In genomic region chr1:206497774-206498173, GRCh38 we compare ENCODE assay signal across 14 cellular contexts.
"Had no signal": no experiment of that assay in that cellular context is flagged by ENCODE, and none has a peak within 500 bp of the region (broad histone marks: within the 10 kb centered on the region; RNA-seq: fewer than 3 reads in every experiment).

No MANE protein-coding gene starts in this region.

- H3K9me3 ChIP-seq: mucosa of descending colon, tibial nerve, vagina had no signal

- H3K27ac ChIP-seq: tibial nerve, vagina, WERI-Rb-1 had no signal

- H3K36me3 ChIP-seq: tibial nerve, vagina, WERI-Rb-1 had no signal

- H3K4me3 ChIP-seq: mucosa of descending colon, tibial nerve, vagina had no signal

- DNase-seq: activated CD4-positive, alpha-beta T cell treated with anti-CD3 and anti-CD28 coated beads for 48 hours; activated CD8-positive, alpha-beta T cell treated with anti-CD3 and anti-CD28 coated beads for 36 hours; activated naive CD4-positive, alpha-beta T cell treated with Interleukin-2 at 50 U/mL for 16 hours; hippocampal formation; mammary epithelial cell; naive thymus-derived CD4-positive, alpha-beta T cell; retina; stimulated activated naive B cell treated with anti-CD40 and anti-IgM and Interleukin-4, amounts not matched to agents 10 μg/mL and 1 μg/mL and 100 μg/mL, for 72 hours; T-helper 1 cell; WERI-Rb-1 had no signal

- H3K27me3 Mint-ChIP-seq: activated CD8-positive, alpha-beta T cell treated with anti-CD3 and anti-CD28 coated beads for 36 hours; naive thymus-derived CD4-positive, alpha-beta T cell; stimulated activated naive B cell treated with anti-CD40 and anti-IgM and Interleukin-4, amounts not matched to agents 10 μg/mL and 1 μg/mL and 100 μg/mL, for 72 hours had no signal

- H3K4me3 Mint-ChIP-seq: activated CD8-positive, alpha-beta T cell treated with anti-CD3 and anti-CD28 coated beads for 36 hours; naive thymus-derived CD4-positive, alpha-beta T cell had no signal

- H3K9me3 Mint-ChIP-seq: activated CD8-positive, alpha-beta T cell treated with anti-CD3 and anti-CD28 coated beads for 36 hours; naive thymus-derived CD4-positive, alpha-beta T cell; stimulated activated naive B cell treated with anti-CD40 and anti-IgM and Interleukin-4, amounts not matched to agents 10 μg/mL and 1 μg/mL and 100 μg/mL, for 72 hours had no signal

- ATAC-seq: activated CD8-positive, alpha-beta T cell treated with anti-CD3 and anti-CD28 coated beads for 36 hours; left lobe of liver; mucosa of descending colon; naive thymus-derived CD4-positive, alpha-beta T cell had no signal

- H3K27me3 ChIP-seq: tibial nerve, vagina had no signal
